In genomic region chr1:153533689-153534201, GRCh38 we compare ENCODE assay signal across 1 cellular context.
TF ChIP-seq lines count a peak whose summit lies in the region.

No MANE protein-coding gene starts in this region.

TF ChIP-seq in HEK293, 187 proteins besides CTCF, POLR2A, EP300 and RAD21 (continued from another document):
- TF ChIP-seq ZSCAN5A (tag by site-specific recombination; IDR thresholded peaks at IDR 0.05) (no peak), OSR2 (tag by site-specific recombination; IDR thresholded peaks at IDR 0.05) (no peak), ZNF670 (tag by site-specific recombination; IDR thresholded peaks at IDR 0.05; ENCODE audit: low read depth) (no peak), ZNF626 (tag by site-specific recombination; IDR thresholded peaks at IDR 0.05) (no peak), ZNF704 (tag by site-specific recombination; IDR thresholded peaks at IDR 0.05) (no peak), RBAK (tag by site-specific recombination; IDR thresholded peaks at IDR 0.05) (no peak), ZNF76 (tag by site-specific recombination; IDR thresholded peaks at IDR 0.05; ENCODE audit: borderline replicate concordance, low read depth) (peak; percentile 48; the same call in 1 of the 2 replicates)
